In genomic region chr10:78212134-78212785, GRCh38 we compare ENCODE assay signal across 10 cellular contexts.
DNase-seq lines count a peak whose midpoint lies in the region; ATAC-seq and TF ChIP-seq lines count a peak whose summit lies in the region.
"Had no signal": no experiment of that assay in that cellular context is flagged by ENCODE, and none has a peak within 500 bp of the region (broad histone marks: within the 10 kb centered on the region; RNA-seq: fewer than 3 reads in every experiment).

No MANE protein-coding gene starts in this region.

- H3K36me3 ChIP-seq in OCI-LY3 (replicated peaks; ENCODE audit: low read depth, low read length) (peaks cover 25% of the 10 kb centered on the region), testis (ENCODE audit: low read depth, missing control alignments) (no peaks in the 10 kb centered on the region)

- TF ChIP-seq POLR2A in testis (IDR thresholded peaks at IDR 0.05) = no peak

- H2AFZ ChIP-seq in OCI-LY3 (ENCODE audit: low read depth, low read length) = no peak overlapping the region

- TF ChIP-seq CTCF in OCI-LY3 (IDR thresholded peaks at IDR 0.05; ENCODE audit: low read depth, low read length) (no peak), testis (IDR thresholded peaks at IDR 0.05) (no peak)

- H4K20me1 ChIP-seq in OCI-LY3 (ENCODE audit: insufficient read depth, low read length) = no peaks in the 10 kb centered on the region

- H3K4me1 ChIP-seq in OCI-LY3 (ENCODE audit: low read length) (peaks cover 89% of the 10 kb centered on the region), testis (peaks cover 16% of the 10 kb centered on the region)

- H3K27me3 ChIP-seq in OCI-LY3 (ENCODE audit: low read depth, low read length) = no peaks in the 10 kb centered on the region
- H3K27me3 ChIP-seq in testis = no peaks in the 10 kb centered on the region

- H3K9me3 ChIP-seq in OCI-LY3 (ENCODE audit: insufficient read depth, low read length) = no peaks in the 10 kb centered on the region
- H3K9me3 ChIP-seq in testis = no peaks in the 10 kb centered on the region

- H3K79me2 ChIP-seq in OCI-LY3 (ENCODE audit: low read length) = peaks cover 59% of the 10 kb centered on the region

- H3K4me2 ChIP-seq in OCI-LY3 (ENCODE audit: low read length) = peak overlapping the region; percentile 93

- intact Hi-C loops in testis (cut with DNase I; ENCODE audit: low total_unique reads) = no loop called here

- DNase-seq in DMS79 treated with DMSO at 0.1 percent for 48 hours (lab: John Stamatoyannopoulos, UW) (peak; percentile 14), DMS79 (lab: John Stamatoyannopoulos, UW) (no peak), glomerular visceral epithelial cell (ENCODE audit: extremely low spot score) (peak; percentile 11), testis (peak; percentile 69), KG1 (lab: John Stamatoyannopoulos, UW) (no peak)
- DNase-seq: 8988T; activated CD4-positive, alpha-beta T cell treated with anti-CD3 and anti-CD28 coated beads for 4 hours had no signal

- H3K9ac ChIP-seq in OCI-LY3 (ENCODE audit: low read length) = peak overlapping the region; percentile 91

- ATAC-seq in GM19035 (IDR thresholded peaks at IDR 0.05; ENCODE audit: unreplicated experiment) (no peak), HG03571 (IDR thresholded peaks at IDR 0.05; ENCODE audit: unreplicated experiment) (no peak)

- 71 to 77% methylated on average over 5 to 6 of the region's 6 CpGs for WGBS in testis, 2 donors

- peak overlapping the region; percentile 84 for H3K4me3 ChIP-seq in OCI-LY3 (ENCODE audit: low read length)
- H3K4me3 ChIP-seq in testis = no peak overlapping the region

- peak overlapping the region; percentile 88 for H3K27ac ChIP-seq in OCI-LY3 (ENCODE audit: low read length)
- no peak overlapping the region for H3K27ac ChIP-seq in testis

Comparison
In these comparisons a context has a peak if more than half of its experiments do, and no peak if none do; other contexts are left out.
1. DNase-seq: peak in DMS79 treated with DMSO at 0.1 percent for 48 hours (single experiment), glomerular visceral epithelial cell (single experiment) and testis (single experiment); none in DMS79 (single experiment) and KG1 (single experiment).